1 cellular context compared by ENCODE assay signal in the genomic region with DNA sequence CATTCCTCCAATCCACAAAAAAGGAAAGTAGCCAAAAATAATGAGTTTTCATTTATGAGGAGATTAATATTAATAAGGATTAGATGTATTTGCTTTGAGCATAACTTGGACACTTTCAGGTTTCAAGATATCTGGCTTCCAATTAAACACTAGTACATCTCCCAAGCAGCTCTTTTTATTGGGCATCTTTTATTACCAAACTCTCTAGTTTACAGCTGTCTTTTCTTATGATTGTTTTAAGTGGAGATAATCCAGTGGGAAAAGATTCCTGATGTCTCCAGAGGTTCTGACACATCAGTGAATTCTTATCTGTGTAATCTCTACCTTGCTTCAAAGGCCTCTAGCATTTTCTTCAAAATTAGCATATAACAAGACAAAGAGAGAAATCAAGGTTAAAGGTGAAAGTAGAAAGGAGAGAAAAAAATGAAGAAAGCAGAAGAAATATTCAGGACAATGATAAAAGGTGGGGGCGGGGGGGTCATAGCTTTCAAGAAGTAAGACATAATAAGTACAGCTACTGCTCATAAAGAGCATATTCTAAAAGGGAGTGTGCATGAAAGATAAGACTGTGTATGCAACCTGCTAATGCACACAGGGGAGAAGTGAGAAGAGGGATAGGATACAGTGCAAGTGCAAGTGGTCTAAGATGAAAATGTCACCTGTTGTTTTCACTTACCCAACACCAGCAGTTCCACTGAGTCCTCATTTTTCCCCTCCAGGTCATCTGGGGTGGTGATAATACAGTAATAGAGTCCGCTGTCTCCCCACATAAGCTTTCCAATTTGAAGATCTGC.
A peak's percentile ranks its signal among the peaks of the same experiment; 100 is the strongest.
TF ChIP-seq lines count a peak whose summit lies in the region.

No MANE protein-coding gene starts in this region.

TF ChIP-seq in K562, 482 proteins besides CTCF, POLR2A, EP300 and RAD21:
- TF ChIP-seq TAL1 (IDR thresholded peaks at IDR 0.05): peak; percentile 51; the same call in 1 of the 2 replicates
- TF ChIP-seq, protein P1, sequence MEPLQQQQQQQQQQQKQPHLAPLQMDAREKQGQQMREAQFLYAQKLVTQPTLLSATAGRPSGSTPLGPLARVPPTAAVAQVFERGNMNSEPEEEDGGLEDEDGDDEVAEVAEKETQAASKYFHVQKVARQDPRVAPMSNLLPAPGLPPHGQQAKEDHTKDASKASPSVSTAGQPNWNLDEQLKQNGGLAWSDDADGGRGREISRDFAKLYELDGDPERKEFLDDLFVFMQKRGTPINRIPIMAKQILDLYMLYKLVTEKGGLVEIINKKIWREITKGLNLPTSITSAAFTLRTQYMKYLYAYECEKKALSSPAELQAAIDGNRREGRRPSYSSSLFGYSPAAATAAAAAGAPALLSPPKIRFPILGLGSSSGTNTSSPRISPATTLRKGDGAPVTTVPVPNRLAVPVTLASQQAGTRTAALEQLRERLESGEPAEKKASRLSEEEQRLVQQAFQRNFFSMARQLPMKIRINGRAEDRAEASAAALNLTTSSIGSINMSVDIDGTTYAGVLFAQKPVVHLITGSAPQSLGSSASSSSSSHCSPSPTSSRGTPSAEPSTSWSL (CRISPR knock-in tag; IDR thresholded peaks at IDR 0.05; ENCODE audit: borderline replicate concordance): no peak
- TF ChIP-seq CBFA2T3 (IDR thresholded peaks at IDR 0.05): peak; percentile 55
- peak; percentile 37; the same call in 1 of the 2 replicates for TF ChIP-seq NCOR1 (IDR thresholded peaks at IDR 0.05)
- TF ChIP-seq CBFA2T2 (conservative IDR thresholded peaks at IDR 0.05): 0 out of 2 replicates have a peak, but pooled peaks have one; percentile 3
- TF ChIP-seq ARID1B (IDR thresholded peaks at IDR 0.05): peak; percentile 57
- TF ChIP-seq ESRRB (CRISPR knock-in tag; IDR thresholded peaks at IDR 0.05; ENCODE audit: borderline replicate concordance): no peak
- 0 out of 2 replicates have a peak, but pooled peaks have one; percentile 5 for TF ChIP-seq EGR1 (conservative IDR thresholded peaks at IDR 0.05)
- no peak for TF ChIP-seq ZNF134 (CRISPR knock-in tag; conservative IDR thresholded peaks at IDR 0.05)
- TF ChIP-seq KDM1A (IDR thresholded peaks at IDR 0.05): 0 out of 4 replicates have a peak, but pooled peaks of 1 of the 2 experiments have one; percentile 14
